1 cellular context compared by ENCODE assay signal in genomic region chr9:136191549-136192286, GRCh38.
TF ChIP-seq lines count a peak whose summit lies in the region.

No MANE protein-coding gene starts in this region.

TF ChIP-seq in WTC11, 78 proteins besides CTCF, POLR2A, EP300 and RAD21 (continued from another document):
- TF ChIP-seq ZNF281 (CRISPR knock-in tag; IDR thresholded peaks at IDR 0.05) (no peak), STAT6 (CRISPR knock-in tag; conservative IDR thresholded peaks at IDR 0.05; ENCODE audit: low read depth) (no peak), GRHL2 (CRISPR knock-in tag; IDR thresholded peaks at IDR 0.05; ENCODE audit: insufficient replicate concordance, severe bottlenecking) (no peak), ZNF425 (CRISPR knock-in tag; conservative IDR thresholded peaks at IDR 0.05) (no peak), CREB1 (CRISPR knock-in tag; IDR thresholded peaks at IDR 0.05) (no peak)
